ENCODE assay signal across 11 cellular contexts in genomic region chr17:3238685-3239084, GRCh38. TPM values are rescaled to one million over a fixed set of nuclear protein-coding genes. Genes with fewer than 3 reads are reported as not detected.
DNase-seq lines count a peak whose midpoint lies in the region; ATAC-seq and TF ChIP-seq lines count a peak whose summit lies in the region.
"Not testable (repeated sequence)": the region's sequence is repeated elsewhere in the genome, so short reads cannot be mapped to it uniquely, and the experiment has no call there.
"Had no signal": no experiment of that assay in that cellular context is flagged by ENCODE, and none has a peak within 500 bp of the region (broad histone marks: within the 10 kb centered on the region; RNA-seq: fewer than 3 reads in every experiment).

No MANE protein-coding gene starts in this region.

- H3K4me3 ChIP-seq in right lobe of liver, result not testable (repeated sequence)

- DNase-seq in AML-193 (lab: John Stamatoyannopoulos, UW), result peak; percentile 48 to 61
- peak; percentile 36 for DNase-seq in GF-D8 (lab: John Stamatoyannopoulos, UW)
- DNase-seq in NOMO-1 (lab: John Stamatoyannopoulos, UW; ENCODE audit: unreplicated experiment in 2 of 2), result peak; percentile 70 to 78
- DNase-seq in SIG-M5 treated with dmso at 0.1 percent for 504 hours (lab: John Stamatoyannopoulos, UW; ENCODE audit: unreplicated experiment), result peak; percentile 83
- DNase-seq in activated B cell treated with CpG ODN at 0.5 μM for 24 hours, Right ventricle myocardium superior, right lobe of liver: not testable (repeated sequence)
- peak; percentile 34 for DNase-seq in pons (ENCODE audit: low spot score)

- H3K27me3 ChIP-seq in right lobe of liver, result not testable (repeated sequence)

- H3K4me3 Mint-ChIP-seq in activated B cell treated with CpG ODN at 0.5 μM for 24 hours, result not testable (repeated sequence)

- not testable (repeated sequence) for H3K36me3 Mint-ChIP-seq in activated B cell treated with CpG ODN at 0.5 μM for 24 hours (ENCODE audit: low read depth)

- H3K27me3 Mint-ChIP-seq in activated B cell treated with CpG ODN at 0.5 μM for 24 hours, result not testable (repeated sequence)

- not testable (repeated sequence) for TF ChIP-seq POLR2A in right lobe of liver (IDR thresholded peaks at IDR 0.05)

- not testable (repeated sequence) for H3K9me3 ChIP-seq in right lobe of liver

- not testable (repeated sequence) for H3K27ac Mint-ChIP-seq in activated B cell treated with CpG ODN at 0.5 μM for 24 hours

- H3K9me3 Mint-ChIP-seq in activated B cell treated with CpG ODN at 0.5 μM for 24 hours, result not testable (repeated sequence)

- H3K4me1 ChIP-seq in right lobe of liver, result not testable (repeated sequence)

- POLR2A ChIA-PET in activated B cell treated with CpG ODN at 0.5 μM for 24 hours (lab: Charles Lee), result not testable (repeated sequence)

- CTCF ChIA-PET in activated B cell treated with CpG ODN at 0.5 μM for 24 hours (lab: Charles Lee), result not testable (repeated sequence)

- intact Hi-C loops in activated B cell treated with CpG ODN at 0.5 μM for 24 hours (cut with micrococcal nuclease); Right ventricle myocardium superior (cut with DNase I); right lobe of liver (cut with DNase I): not testable (repeated sequence)

- not testable (repeated sequence) for H3K4me1 Mint-ChIP-seq in activated B cell treated with CpG ODN at 0.5 μM for 24 hours

- H3K27ac ChIP-seq in right lobe of liver, result not testable (repeated sequence)

- TF ChIP-seq CTCF in activated B cell treated with CpG ODN at 0.5 μM for 24 hours (IDR thresholded peaks at IDR 0.05); right lobe of liver (IDR thresholded peaks at IDR 0.05): not testable (repeated sequence)

- H3K36me3 ChIP-seq in right lobe of liver, result not testable (repeated sequence)

- 10% methylated on average over 2 of the region's 2 CpGs for whole genome bisulfite sequencing in right lobe of liver (ENCODE audit: insufficient coverage, low coverage, low lambda C conversion rate, missing lambda C conversion rate)

- peak; percentile 34 for ATAC-seq in activated B cell treated with CpG ODN at 0.5 μM for 24 hours (ENCODE audit: low read depth)
- ATAC-seq in Right ventricle myocardium superior (ENCODE audit: poor library complexity), result peak; percentile 51
- ATAC-seq in right lobe of liver, result peak; percentile 49 to 94 (median 78)

RNA-seq across cellular contexts. Expression of gene OR1A1, which starts 31.2 kb away (rescaled TPM):
- total RNA-seq in activated B cell treated with CpG ODN at 0.5 μM for 24 hours (not detected in 2 replicates), Right ventricle myocardium superior (not detected), right lobe of liver (not detected)
- total RNA-seq: G401, H9, PC-3 had no signal

RNA-seq across cellular contexts. Expression of gene OR1A2, which starts 41.4 kb away (rescaled TPM):
- not detected in 2 replicates for total RNA-seq in activated B cell treated with CpG ODN at 0.5 μM for 24 hours
- total RNA-seq in Right ventricle myocardium superior, result not detected
- total RNA-seq in right lobe of liver, result not detected
- total RNA-seq: G401, H9, PC-3 had no signal

RNA-seq across cellular contexts. Expression of gene OR3A1, which starts 59.5 kb away (rescaled TPM):
- 0.18 and 0.34 TPM in 2 replicates for total RNA-seq in activated B cell treated with CpG ODN at 0.5 μM for 24 hours
- total RNA-seq in Right ventricle myocardium superior, result not detected
- total RNA-seq in right lobe of liver, result not detected
- total RNA-seq: G401, H9, PC-3 had no signal
